In the genomic region with DNA sequence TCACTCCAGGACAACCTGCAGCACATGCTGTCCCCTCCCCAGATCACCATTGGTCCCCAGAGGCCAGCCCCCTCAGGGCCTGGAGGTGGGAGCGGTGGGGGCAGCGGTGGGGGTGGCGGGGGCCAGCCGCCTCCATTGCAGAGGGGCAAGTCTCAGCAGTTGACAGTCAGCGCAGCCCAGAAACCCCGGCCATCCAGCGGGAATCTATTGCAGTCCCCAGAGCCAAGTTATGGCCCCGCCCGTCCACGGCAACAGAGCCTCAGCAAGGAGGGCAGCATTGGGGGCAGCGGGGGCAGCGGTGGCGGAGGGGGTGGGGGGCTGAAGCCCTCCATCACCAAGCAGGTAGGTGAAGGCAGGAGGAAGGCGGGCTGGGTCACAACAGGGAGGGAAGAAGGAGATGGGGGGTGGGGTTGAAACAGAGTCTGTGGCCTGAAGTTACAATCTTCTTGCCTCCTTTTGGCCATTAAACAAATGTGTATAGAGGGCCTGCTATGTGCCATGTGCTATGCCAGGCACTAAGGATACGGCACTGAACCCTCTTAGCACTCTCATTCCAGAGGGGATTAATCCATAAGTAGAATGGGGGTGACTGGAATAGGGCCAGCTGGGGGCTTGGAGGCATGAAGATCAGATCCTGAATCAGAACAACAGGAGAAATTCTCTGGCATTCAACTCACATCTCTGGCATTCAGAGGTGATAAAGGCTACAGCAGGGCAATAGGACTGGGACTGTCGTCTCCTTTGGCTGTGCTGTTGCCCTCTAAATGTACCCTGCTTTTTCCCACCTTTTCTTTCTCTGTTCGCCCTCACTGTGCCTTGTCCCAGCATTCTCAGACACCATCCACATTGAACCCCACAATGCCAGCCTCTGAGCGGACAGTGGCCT, we compare ENCODE assay signal across 30 cellular contexts. TPM values are rescaled to one million over a fixed set of nuclear protein-coding genes. Genes with fewer than 3 reads are reported as not detected.
DNase-seq lines count a peak whose midpoint lies in the region; ATAC-seq, FAIRE-seq and TF ChIP-seq lines count a peak whose summit lies in the region.
"Had no signal": no experiment of that assay in that cellular context is flagged by ENCODE, and none has a peak within 500 bp of the region (broad histone marks: within the 10 kb centered on the region; RNA-seq: fewer than 3 reads in every experiment).

No MANE protein-coding gene starts in this region.

- H3K9me3 ChIP-seq in cardiac muscle cell (ENCODE audit: low read depth), result no peaks in the 10 kb centered on the region
- no peaks in the 10 kb centered on the region for H3K9me3 ChIP-seq in K562 (replicated peaks; ENCODE audit: control insufficient read depth, insufficient read depth, low read depth, low read length)
- H3K9me3 ChIP-seq in ascending aorta, result no peaks in the 10 kb centered on the region
- H3K9me3 ChIP-seq: SJSA1 had no signal

- in situ Hi-C loops in K562 (cut with MboI), result no loop called here

- ATAC-seq in left ventricle myocardium superior (no peak), K562 (no peak)
- ATAC-seq: HepG2, Right ventricle myocardium inferior had no signal

- TF ChIP-seq POLR2A in K562 (conservative IDR thresholded peaks at IDR 0.05), result no peak

- DNase-seq in cardiac muscle cell (ENCODE audit: low read depth in 1 of 2, low spot score in 1 of 2), result no peak
- no peak for DNase-seq in left ventricle myocardium superior
- no peak for DNase-seq in K562 (ENCODE audit: extremely low read depth in 1 of 4, low spot score in 3 of 4)
- no peak for DNase-seq in nephron progenitor cell
- no peak for DNase-seq in activated CD4-positive, CD25-positive, alpha-beta regulatory T cell treated with anti-CD3 and anti-CD28 coated beads, Interleukin-2, amount 50 U/mL, for 72 hours
- no peak for DNase-seq in NCI-H2029 (lab: John Stamatoyannopoulos, UW)
- DNase-seq in ascending aorta (ENCODE audit: low spot score in 2 of 2), result no peak
- no peak for DNase-seq in activated CD4-positive, alpha-beta memory T cell treated with anti-CD3 and anti-CD28 coated beads for 36 hours
- DNase-seq: 8988T, AML-193, C1 segment of cervical spinal cord, Calu3, DMS153, HFFc6, KBM-7, MM.1S, NCI-H1048, NCI-H1417 treated with DMSO at 0.1 percent for 48 hours, NCI-H187, NCI-H2107, NCI-H446 treated with DMSO at 0.1 percent for 48 hours, NCI-H526 treated with DMSO at 0.1 percent for 48 hours, OCI-M1 had no signal

- H3K9me3 Mint-ChIP-seq in nephron progenitor cell, result no peaks in the 10 kb centered on the region
- no peaks in the 10 kb centered on the region for H3K9me3 Mint-ChIP-seq in activated CD4-positive, alpha-beta memory T cell treated with anti-CD3 and anti-CD28 coated beads for 36 hours
- H3K9me3 Mint-ChIP-seq: HFFc6 had no signal

- no peak overlapping the region for H2AFZ ChIP-seq in K562 (ENCODE audit: low read depth, low read length)

- intact Hi-C loops in left ventricle myocardium superior (cut with micrococcal nuclease) (no loop called here), K562 (cut with micrococcal nuclease) (no loop called here), ascending aorta (cut with DNase I) (no loop called here)
- intact Hi-C loops in activated CD4-positive, alpha-beta memory T cell treated with anti-CD3 and anti-CD28 coated beads for 36 hours (cut with micrococcal nuclease), result no loop called here

- H3K79me2 ChIP-seq in K562 (ENCODE audit: control insufficient read depth, insufficient read depth, low read length), result no peaks in the 10 kb centered on the region

- H3K9me1 ChIP-seq in K562 (ENCODE audit: control insufficient read depth, insufficient read depth, low read length), result peaks cover 3% of the 10 kb centered on the region

- TF ChIP-seq CTCF in cardiac muscle cell (IDR thresholded peaks at IDR 0.05; ENCODE audit: low read depth, low read length) (no peak), K562 (IDR thresholded peaks at IDR 0.05 in 2 of 3, conservative IDR thresholded peaks at IDR 0.05 in 1 of 3; ENCODE audit: insufficient read depth in 2 of 3, low read depth in 1 of 3, low read length in 3 of 3) (no peak), nephron progenitor cell (IDR thresholded peaks at IDR 0.05) (no peak), ascending aorta (IDR thresholded peaks at IDR 0.05) (no peak)

- POLR2A ChIA-PET in K562 (lab: Yijun Ruan, JAX), result interaction anchor here (0.6 to 1.5 kb wide), 5 partner anchors 10 to 102 kb away, joined by 3 to 9 read pairs (median 3); a partner anchor contains a TSS
- POLR2A ChIA-PET in activated CD4-positive, alpha-beta memory T cell treated with anti-CD3 and anti-CD28 coated beads for 36 hours (lab: Charles Lee), result no interaction called here

- peaks cover 3% of the 10 kb centered on the region for H3K27me3 Mint-ChIP-seq in nephron progenitor cell (ENCODE audit: low read depth, poor library complexity)
- H3K27me3 Mint-ChIP-seq in activated CD4-positive, alpha-beta memory T cell treated with anti-CD3 and anti-CD28 coated beads for 36 hours, result no peaks in the 10 kb centered on the region
- H3K27me3 Mint-ChIP-seq: CD8-positive, alpha-beta memory T cell had no signal

- H3K27me3 ChIP-seq in cardiac muscle cell (no peaks in the 10 kb centered on the region), K562 (ENCODE audit: control insufficient read depth in 2 of 2, insufficient read depth in 2 of 2, low read length in 2 of 2) (no peaks in the 10 kb centered on the region), ascending aorta (no peaks in the 10 kb centered on the region)
- H3K27me3 ChIP-seq: SJSA1 had no signal

- TF ChIP-seq EP300 in K562 (IDR thresholded peaks at IDR 0.05; ENCODE audit: low read length), result no peak

- H3K9ac ChIP-seq in K562 (ENCODE audit: insufficient read depth in 1 of 2, low read depth in 2 of 2, low read length in 2 of 2), result peak overlapping the region in 1 of 2 experiments; percentile 23; a peak in 1 of 4 replicates

- CTCF ChIA-PET in K562 (lab: Yijun Ruan, JAX; ENCODE audit: low intra/inter-chr PET ratio), result interaction anchor here (0.6 kb wide), 1 partner anchor 9 kb away, joined by 3 read pairs; no protein-coding TSS in a partner anchor
- CTCF ChIA-PET in activated CD4-positive, alpha-beta memory T cell treated with anti-CD3 and anti-CD28 coated beads for 36 hours (lab: Charles Lee), result interaction anchor here (1.2 kb wide), 1 partner anchor 98 kb away, joined by 3 read pairs; no protein-coding TSS in a partner anchor

- WGBS in K562 (ENCODE audit: insufficient coverage, low coverage, missing lambda C conversion rate), result 86% methylated on average over 11 of the region's 18 CpGs

- peak overlapping the region; percentile 42 for H3K27ac Mint-ChIP-seq in nephron progenitor cell
- H3K27ac Mint-ChIP-seq in activated CD4-positive, alpha-beta memory T cell treated with anti-CD3 and anti-CD28 coated beads for 36 hours, result no peak overlapping the region

- no peaks in the 10 kb centered on the region for H3K4me1 ChIP-seq in cardiac muscle cell (ENCODE audit: low read depth)
- H3K4me1 ChIP-seq in K562 (replicated peaks in 1 of 2; ENCODE audit: control insufficient read depth in 2 of 2, insufficient read depth in 2 of 2, low read length in 2 of 2), result peaks cover 19 to 29% of the 10 kb centered on the region in 2 experiments
- no peaks in the 10 kb centered on the region for H3K4me1 ChIP-seq in ascending aorta
- H3K4me1 ChIP-seq: SJSA1 had no signal

- peak; percentile 23 for FAIRE-seq in K562 (lab: Jason Lieb, UNC)
- FAIRE-seq: G401.6, GM12892, GM18507, HepG2 had no signal

- BruUV-seq in K562 (replicated peaks; lab: Mats Ljungman, UMichigan), result no TSS peak

- no peak for TF ChIP-seq RAD21 in K562 (CRISPR knock-in tag; conservative IDR thresholded peaks at IDR 0.05 in 1 of 2, IDR thresholded peaks at IDR 0.05 in 1 of 2)

- H3K27ac ChIP-seq in cardiac muscle cell (peak overlapping the region; percentile 14), K562 (ENCODE audit: extremely low read depth, low read depth, low read length) (no peak overlapping the region), ascending aorta (no peak overlapping the region)
- H3K27ac ChIP-seq: SJSA1 had no signal

- H3K4me3 ChIP-seq in cardiac muscle cell, result no peak overlapping the region
- H3K4me3 ChIP-seq in K562, result no peak overlapping the region
- no peak overlapping the region for H3K4me3 ChIP-seq in ascending aorta
- H3K4me3 ChIP-seq: SJSA1 had no signal

- no peak overlapping the region for H3K4me3 Mint-ChIP-seq in nephron progenitor cell
- no peak overlapping the region for H3K4me3 Mint-ChIP-seq in activated CD4-positive, alpha-beta memory T cell treated with anti-CD3 and anti-CD28 coated beads for 36 hours
- H3K4me3 Mint-ChIP-seq: CD8-positive, alpha-beta memory T cell; HFFc6 had no signal

- no peaks in the 10 kb centered on the region; the same call in 1 of the 2 replicates for H4K20me1 ChIP-seq in K562 (replicated peaks; ENCODE audit: control insufficient read depth, insufficient read depth, low read length)

- peaks cover 72% of the 10 kb centered on the region for H3K36me3 Mint-ChIP-seq in nephron progenitor cell (ENCODE audit: low read depth)
- H3K36me3 Mint-ChIP-seq in activated CD4-positive, alpha-beta memory T cell treated with anti-CD3 and anti-CD28 coated beads for 36 hours, result peaks cover 25% of the 10 kb centered on the region

- H3K4me1 Mint-ChIP-seq in nephron progenitor cell, result no peaks in the 10 kb centered on the region
- H3K4me1 Mint-ChIP-seq in activated CD4-positive, alpha-beta memory T cell treated with anti-CD3 and anti-CD28 coated beads for 36 hours (ENCODE audit: low read depth), result no peaks in the 10 kb centered on the region

- H3K4me2 ChIP-seq in K562 (ENCODE audit: insufficient read depth, low read length), result no peak overlapping the region

- H3K36me3 ChIP-seq in cardiac muscle cell (peaks cover 43% of the 10 kb centered on the region), K562 (ENCODE audit: control insufficient read depth, insufficient read depth, low read length) (peaks cover 74% of the 10 kb centered on the region), ascending aorta (peaks cover 46 to 68% of the 10 kb centered on the region in 2 donors)

RNA-seq across cellular contexts. Expression of a gene that starts 10.5 kb away (rescaled TPM):
- 5.5 and 7.8 TPM in 2 replicates for total RNA-seq in cardiac muscle cell
- 9.5 and 11.2 TPM in 2 replicates for polyA plus RNA-seq in cardiac muscle cell
- 5.1 TPM for total RNA-seq in left ventricle myocardium superior
- total RNA-seq in K562 (2011; cell fraction: chromatin; rRNA removed; ENCODE audit: low replicate concordance), result 14.2 and 31.6 TPM in 2 replicates
- 23.9 and 26.3 TPM in 2 replicates for total RNA-seq in K562 (2011; cell fraction: nucleolus; rRNA removed)
- 14.0 and 19.2 TPM in 2 replicates for total RNA-seq in K562 (2011; cell fraction: nucleoplasm; rRNA removed)
- 10.4 and 15.0 TPM in 2 replicates for total RNA-seq in K562 (2014; rRNA removed)
- 10.3 and 10.4 TPM in 2 replicates for total RNA-seq in K562 (2014; rRNA removed; fragmentation: Illumina TruSeq; extraction: Trizol)
- total RNA-seq in K562 (2015; rRNA removed; fragmentation: Illumina TruSeq; extraction: Trizol), result 12.7 and 13.1 TPM in 2 replicates
- total RNA-seq in K562 (2021), result 15.9 and 17.3 TPM in 2 replicates
- polyA plus RNA-seq in K562 (2011; rRNA removed), result 10.5 and 11.1 TPM in 2 replicates
- polyA plus RNA-seq in K562 (2011; cell fraction: cytosol; rRNA removed), result 7.8 and 10.3 TPM in 2 replicates
- polyA plus RNA-seq in K562 (2011; cell fraction: nucleus; rRNA removed), result 13.6 and 18.1 TPM in 2 replicates
- 12.2 and 14.5 TPM in 2 replicates for polyA plus RNA-seq in K562 (2012)
- 16.3 and 19.5 TPM in 2 replicates for polyA plus RNA-seq in K562 (2014; fragmentation: Illumina TruSeq; extraction: Trizol)
- polyA plus RNA-seq in K562 (2014; fragmentation: Nextera tagmentation; extraction: Ambion mirVana), result 1 to 10 TPM; 1.9 to 2.5 TPM
- polyA plus RNA-seq in K562 (2014; rRNA removed), result 6.9 and 11.9 TPM in 2 replicates
- 11.3 and 13.1 TPM in 2 replicates for polyA minus RNA-seq in K562 (2011; rRNA and poly(A)+ RNA removed)
- polyA minus RNA-seq in K562 (2011; cell fraction: cytosol; rRNA and poly(A)+ RNA removed), result 11.1 and 15.7 TPM in 2 replicates
- 6.6 and 10.3 TPM in 2 replicates for polyA minus RNA-seq in K562 (2011; cell fraction: nucleus; rRNA and poly(A)+ RNA removed)
- total RNA-seq in ascending aorta, result 45.8 TPM
- total RNA-seq in activated CD4-positive, alpha-beta memory T cell treated with anti-CD3 and anti-CD28 coated beads for 36 hours, result 10 to 100 TPM in 1 of 2 experiments, 1 to 10 TPM in 1; 9.7 to 10.1 TPM

RNA-seq across cellular contexts. Expression of a gene that starts 24.0 kb away (rescaled TPM):
- total RNA-seq in cardiac muscle cell (14.9 and 20.2 TPM in 2 replicates), left ventricle myocardium superior (6.2 TPM), K562 (2014; rRNA removed) (2.5 and 2.9 TPM in 2 replicates), K562 (2014; rRNA removed; fragmentation: Illumina TruSeq; extraction: Trizol) (1.9 and 2.6 TPM in 2 replicates), K562 (2015; rRNA removed; fragmentation: Illumina TruSeq; extraction: Trizol) (3.2 and 3.8 TPM in 2 replicates), K562 (2021) (15.2 and 22.8 TPM in 2 replicates), ascending aorta (33.7 TPM)
- polyA plus RNA-seq in cardiac muscle cell (6.8 and 10.5 TPM in 2 replicates), K562 (2011; rRNA removed) (4.4 and 8.2 TPM in 2 replicates), K562 (2014; fragmentation: Illumina TruSeq; extraction: Trizol) (13.9 and 14.2 TPM in 2 replicates), K562 (2014; fragmentation: Nextera tagmentation; extraction: Ambion mirVana) (under 1 TPM; 0.01 to 0.06 TPM), K562 (2014; rRNA removed) (14.2 and 14.6 TPM in 2 replicates)
- 66.9 and 126 TPM in 2 replicates for total RNA-seq in K562 (2011; cell fraction: chromatin; rRNA removed; ENCODE audit: low replicate concordance)
- total RNA-seq in K562 (2011; cell fraction: nucleolus; rRNA removed), result 33.0 and 37.9 TPM in 2 replicates
- 43.4 and 59.2 TPM in 2 replicates for total RNA-seq in K562 (2011; cell fraction: nucleoplasm; rRNA removed)
- 2.7 and 2.8 TPM in 2 replicates for polyA plus RNA-seq in K562 (2011; cell fraction: cytosol; rRNA removed)
- 51.0 and 114 TPM in 2 replicates for polyA plus RNA-seq in K562 (2011; cell fraction: nucleus; rRNA removed)
- 15.7 and 22.6 TPM in 2 replicates for polyA plus RNA-seq in K562 (2012)
- 4.1 and 4.2 TPM in 2 replicates for polyA minus RNA-seq in K562 (2011; rRNA and poly(A)+ RNA removed)
- polyA minus RNA-seq in K562 (2011; cell fraction: cytosol; rRNA and poly(A)+ RNA removed), result 3.9 and 4.4 TPM in 2 replicates
- 10.8 and 12.3 TPM in 2 replicates for polyA minus RNA-seq in K562 (2011; cell fraction: nucleus; rRNA and poly(A)+ RNA removed)
- total RNA-seq in activated CD4-positive, alpha-beta memory T cell treated with anti-CD3 and anti-CD28 coated beads for 36 hours, result 10 to 100 TPM; 34.3 to 35.8 TPM

RNA-seq across cellular contexts. Expression of a gene that starts 26.0 kb away (rescaled TPM):
- total RNA-seq in cardiac muscle cell (304 and 348 TPM in 2 replicates), left ventricle myocardium superior (120 TPM), K562 (2014; rRNA removed) (310 and 413 TPM in 2 replicates), K562 (2014; rRNA removed; fragmentation: Illumina TruSeq; extraction: Trizol) (192 and 203 TPM in 2 replicates), K562 (2015; rRNA removed; fragmentation: Illumina TruSeq; extraction: Trizol) (316 and 317 TPM in 2 replicates), K562 (2021) (369 and 372 TPM in 2 replicates), ascending aorta (77.2 TPM)
- polyA plus RNA-seq in cardiac muscle cell (426 and 501 TPM in 2 replicates), K562 (2011; rRNA removed) (166 and 178 TPM in 2 replicates), K562 (2014; fragmentation: Illumina TruSeq; extraction: Trizol) (264 and 434 TPM in 2 replicates), K562 (2014; fragmentation: Nextera tagmentation; extraction: Ambion mirVana) (100 to 1,000 TPM; 653 to 682 TPM), K562 (2014; rRNA removed) (296 and 360 TPM in 2 replicates)
- 90.7 and 171 TPM in 2 replicates for total RNA-seq in K562 (2011; cell fraction: chromatin; rRNA removed; ENCODE audit: low replicate concordance)
- 247 and 251 TPM in 2 replicates for total RNA-seq in K562 (2011; cell fraction: nucleolus; rRNA removed)
- total RNA-seq in K562 (2011; cell fraction: nucleoplasm; rRNA removed), result 190 and 192 TPM in 2 replicates
- polyA plus RNA-seq in K562 (2011; cell fraction: cytosol; rRNA removed), result 269 and 458 TPM in 2 replicates
- 356 and 369 TPM in 2 replicates for polyA plus RNA-seq in K562 (2011; cell fraction: nucleus; rRNA removed)
- polyA plus RNA-seq in K562 (2012), result 506 and 529 TPM in 2 replicates
- polyA minus RNA-seq in K562 (2011; rRNA and poly(A)+ RNA removed), result 142 and 158 TPM in 2 replicates
- polyA minus RNA-seq in K562 (2011; cell fraction: cytosol; rRNA and poly(A)+ RNA removed), result 90.0 and 120 TPM in 2 replicates
- 56.4 and 86.2 TPM in 2 replicates for polyA minus RNA-seq in K562 (2011; cell fraction: nucleus; rRNA and poly(A)+ RNA removed)
- 100 to 1,000 TPM; 190 to 198 TPM for total RNA-seq in activated CD4-positive, alpha-beta memory T cell treated with anti-CD3 and anti-CD28 coated beads for 36 hours

RNA-seq across cellular contexts. Expression of a gene that starts 33.0 kb away (rescaled TPM):
- total RNA-seq in cardiac muscle cell (61.9 and 116 TPM in 2 replicates), left ventricle myocardium superior (51.9 TPM), K562 (2014; rRNA removed) (27.3 and 29.7 TPM in 2 replicates), K562 (2014; rRNA removed; fragmentation: Illumina TruSeq; extraction: Trizol) (16.2 and 20.8 TPM in 2 replicates), K562 (2015; rRNA removed; fragmentation: Illumina TruSeq; extraction: Trizol) (29.6 and 33.7 TPM in 2 replicates), K562 (2021) (42.1 and 43.2 TPM in 2 replicates), ascending aorta (30.5 TPM)
- polyA plus RNA-seq in cardiac muscle cell (34.5 and 62.1 TPM in 2 replicates), K562 (2011; rRNA removed) (45.9 and 59.4 TPM in 2 replicates), K562 (2014; fragmentation: Illumina TruSeq; extraction: Trizol) (45.5 and 48.8 TPM in 2 replicates), K562 (2014; fragmentation: Nextera tagmentation; extraction: Ambion mirVana) (1 to 10 TPM; 3.7 to 4.0 TPM), K562 (2014; rRNA removed) (60.8 and 64.2 TPM in 2 replicates)
- 151 and 284 TPM in 2 replicates for total RNA-seq in K562 (2011; cell fraction: chromatin; rRNA removed; ENCODE audit: low replicate concordance)
- 158 and 171 TPM in 2 replicates for total RNA-seq in K562 (2011; cell fraction: nucleolus; rRNA removed)
- 141 and 150 TPM in 2 replicates for total RNA-seq in K562 (2011; cell fraction: nucleoplasm; rRNA removed)
- polyA plus RNA-seq in K562 (2011; cell fraction: cytosol; rRNA removed), result 56.9 and 69.4 TPM in 2 replicates
- polyA plus RNA-seq in K562 (2011; cell fraction: nucleus; rRNA removed), result 359 and 410 TPM in 2 replicates
- polyA plus RNA-seq in K562 (2012), result 42.7 and 85.4 TPM in 2 replicates
- polyA minus RNA-seq in K562 (2011; rRNA and poly(A)+ RNA removed), result 21.9 and 26.4 TPM in 2 replicates
- polyA minus RNA-seq in K562 (2011; cell fraction: cytosol; rRNA and poly(A)+ RNA removed), result 12.4 and 15.0 TPM in 2 replicates
- 40.8 and 50.0 TPM in 2 replicates for polyA minus RNA-seq in K562 (2011; cell fraction: nucleus; rRNA and poly(A)+ RNA removed)
- 10 to 100 TPM; 32.4 to 42.3 TPM for total RNA-seq in activated CD4-positive, alpha-beta memory T cell treated with anti-CD3 and anti-CD28 coated beads for 36 hours

RNA-seq across cellular contexts. Expression of a gene that starts 52.2 kb away (rescaled TPM):
- 14.0 and 69.2 TPM in 2 replicates for total RNA-seq in cardiac muscle cell
- 9.4 and 33.3 TPM in 2 replicates for polyA plus RNA-seq in cardiac muscle cell
- 0.74 TPM for total RNA-seq in left ventricle myocardium superior
- 117 and 182 TPM in 2 replicates for total RNA-seq in K562 (2011; cell fraction: chromatin; rRNA removed; ENCODE audit: low replicate concordance)
- total RNA-seq in K562 (2011; cell fraction: nucleolus; rRNA removed), result 141 and 154 TPM in 2 replicates
- total RNA-seq in K562 (2011; cell fraction: nucleoplasm; rRNA removed), result 113 and 129 TPM in 2 replicates
- 50.2 and 62.5 TPM in 2 replicates for total RNA-seq in K562 (2014; rRNA removed)
- total RNA-seq in K562 (2014; rRNA removed; fragmentation: Illumina TruSeq; extraction: Trizol), result 38.6 and 42.3 TPM in 2 replicates
- total RNA-seq in K562 (2015; rRNA removed; fragmentation: Illumina TruSeq; extraction: Trizol), result 77.9 and 80.1 TPM in 2 replicates
- 79.2 and 85.6 TPM in 2 replicates for total RNA-seq in K562 (2021)
- 95.2 and 103 TPM in 2 replicates for polyA plus RNA-seq in K562 (2011; rRNA removed)
- 82.9 and 95.7 TPM in 2 replicates for polyA plus RNA-seq in K562 (2011; cell fraction: cytosol; rRNA removed)
- polyA plus RNA-seq in K562 (2011; cell fraction: nucleus; rRNA removed), result 255 and 308 TPM in 2 replicates
- polyA plus RNA-seq in K562 (2012), result 70.1 and 78.9 TPM in 2 replicates
- polyA plus RNA-seq in K562 (2014; fragmentation: Illumina TruSeq; extraction: Trizol), result 76.9 and 82.7 TPM in 2 replicates
- polyA plus RNA-seq in K562 (2014; fragmentation: Nextera tagmentation; extraction: Ambion mirVana), result 1 to 10 TPM; 1.3 to 2.2 TPM
- 84.1 and 88.6 TPM in 2 replicates for polyA plus RNA-seq in K562 (2014; rRNA removed)
- 91.4 and 99.3 TPM in 2 replicates for polyA minus RNA-seq in K562 (2011; rRNA and poly(A)+ RNA removed)
- polyA minus RNA-seq in K562 (2011; cell fraction: cytosol; rRNA and poly(A)+ RNA removed), result 43.1 and 48.8 TPM in 2 replicates
- 113 and 139 TPM in 2 replicates for polyA minus RNA-seq in K562 (2011; cell fraction: nucleus; rRNA and poly(A)+ RNA removed)
- not detected for total RNA-seq in ascending aorta
- total RNA-seq in activated CD4-positive, alpha-beta memory T cell treated with anti-CD3 and anti-CD28 coated beads for 36 hours, result 100 to 1,000 TPM in 1 of 2 experiments, 10 to 100 TPM in 1; 94.6 to 103 TPM
